Comparison of ENCODE assay signal across 1 cellular context in the genomic region with DNA sequence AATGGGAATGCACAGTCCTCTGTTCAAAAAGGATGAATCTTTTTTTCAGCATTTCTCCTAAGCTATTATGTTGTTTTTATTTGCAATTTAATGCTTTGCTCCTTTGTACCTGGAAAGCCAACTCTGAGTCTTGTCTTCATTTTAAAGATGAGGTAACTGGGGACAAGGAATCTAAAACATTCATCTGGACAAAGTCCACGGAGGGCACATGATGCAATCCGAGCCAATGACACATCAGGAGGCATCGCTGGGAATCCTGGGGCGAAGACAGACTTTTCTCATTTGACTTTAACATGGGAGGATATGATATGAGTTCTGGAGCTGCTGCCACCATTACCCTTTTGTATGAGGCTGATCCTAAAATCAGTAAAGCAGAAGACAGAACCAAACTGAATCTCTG.
TF ChIP-seq lines count a peak whose summit lies in the region.

No MANE protein-coding gene starts in this region.

TF ChIP-seq in K562, 482 proteins besides CTCF, POLR2A, EP300 and RAD21 (continued from another document):
- TF ChIP-seq, protein P1, sequence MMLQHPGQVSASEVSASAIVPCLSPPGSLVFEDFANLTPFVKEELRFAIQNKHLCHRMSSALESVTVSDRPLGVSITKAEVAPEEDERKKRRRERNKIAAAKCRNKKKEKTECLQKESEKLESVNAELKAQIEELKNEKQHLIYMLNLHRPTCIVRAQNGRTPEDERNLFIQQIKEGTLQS (IDR thresholded peaks at IDR 0.05): peak; percentile 43
- TF ChIP-seq, protein P1 (CRISPR knock-in tag; conservative IDR thresholded peaks at IDR 0.05): no peak
